Comparison of ENCODE assay signal across 26 cellular contexts in the genomic region with DNA sequence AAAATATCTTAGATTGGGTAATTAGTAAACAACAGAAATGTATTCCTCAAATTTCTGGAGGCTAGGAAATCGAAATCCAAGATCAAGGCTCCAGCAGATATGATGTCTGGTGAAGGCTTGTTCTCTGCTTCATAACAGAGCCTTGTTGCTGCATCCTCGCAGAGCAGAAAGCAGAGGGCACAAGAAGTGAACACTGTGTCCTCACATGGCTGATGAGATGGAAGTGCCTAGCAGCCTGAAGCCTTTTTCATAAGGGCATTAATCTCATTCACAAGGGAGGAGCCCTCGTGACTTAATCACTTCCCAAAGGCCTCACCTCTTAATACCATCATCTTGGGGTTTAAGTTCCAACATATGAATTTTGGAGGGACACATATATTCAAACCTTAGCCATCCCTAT.
A peak's percentile ranks its signal among the peaks of the same experiment; 100 is the strongest.
DNase-seq lines count a peak whose midpoint lies in the region; ATAC-seq and TF ChIP-seq lines count a peak whose summit lies in the region.
"Had no signal": no experiment of that assay in that cellular context is flagged by ENCODE, and none has a peak within 500 bp of the region (broad histone marks: within the 10 kb centered on the region; RNA-seq: fewer than 3 reads in every experiment).

No MANE protein-coding gene starts in this region.

- H3K79me2 ChIP-seq in GM23338 (replicated peaks; ENCODE audit: insufficient read depth), result no peaks in the 10 kb centered on the region

- no peaks in the 10 kb centered on the region for H3K27me3 Mint-ChIP-seq in GM23338 (ENCODE audit: insufficient read depth, low read depth, poor library complexity)
- H3K27me3 Mint-ChIP-seq: CD4-positive, CD25-positive, alpha-beta regulatory T cell had no signal

- no peaks in the 10 kb centered on the region for H3F3A ChIP-seq in GM23338 (replicated peaks; ENCODE audit: low read depth)

- H3K27me3 ChIP-seq in GM23338 (ENCODE audit: insufficient read depth) (no peaks in the 10 kb centered on the region), WERI-Rb-1 (ENCODE audit: insufficient read depth, low read depth, severe bottlenecking) (no peaks in the 10 kb centered on the region), foreskin keratinocyte (no peaks in the 10 kb centered on the region)
- H3K27me3 ChIP-seq: BE2C, BLaER1 had no signal

- no peaks in the 10 kb centered on the region for H3K4me1 ChIP-seq in GM23338 (ENCODE audit: insufficient read depth)
- H3K4me1 ChIP-seq in foreskin keratinocyte, result no peaks in the 10 kb centered on the region
- H3K4me1 ChIP-seq: A549, BE2C, BLaER1 had no signal

- H3K36me3 Mint-ChIP-seq in GM23338 (ENCODE audit: low read depth), result no peaks in the 10 kb centered on the region
- H3K36me3 Mint-ChIP-seq: CD14-positive monocyte; CD4-positive, alpha-beta memory T cell; CD4-positive, CD25-positive, alpha-beta regulatory T cell; CD8-positive, alpha-beta memory T cell had no signal

- TF ChIP-seq CTCF in GM23338 (conservative IDR thresholded peaks at IDR 0.05; ENCODE audit: low read depth in 2 of 2) (no peak), WERI-Rb-1 (IDR thresholded peaks at IDR 0.05; ENCODE audit: low read depth, low read length) (no peak), foreskin keratinocyte (conservative IDR thresholded peaks at IDR 0.05) (no peak)

- H3K9me3 Mint-ChIP-seq in GM23338, result no peaks in the 10 kb centered on the region

- H3K27ac ChIP-seq in GM23338 (ENCODE audit: low read depth) (peak overlapping the region; percentile 22; the same call in 1 of the 2 replicates), WERI-Rb-1 (no peak overlapping the region), foreskin keratinocyte (no peak overlapping the region)
- H3K27ac ChIP-seq: 22Rv1, A549, BLaER1 had no signal

- H2AFZ ChIP-seq in GM23338, result peak overlapping the region; percentile 89; the same call in 1 of the 2 replicates

- no peaks in the 10 kb centered on the region for H4K20me1 ChIP-seq in GM23338 (replicated peaks; ENCODE audit: insufficient read depth)
- H4K20me1 ChIP-seq: BLaER1 had no signal

- DNase-seq in GM23338 (ENCODE audit: low spot score) (no peak), NCI-H82 treated with DMSO at 0.1 percent for 48 hours (lab: John Stamatoyannopoulos, UW; ENCODE audit: unreplicated experiment) (peak; percentile 47), WERI-Rb-1 (peak; percentile 20), foreskin melanocyte (peak; percentile 55), foreskin keratinocyte (no peak), AG20443 (ENCODE audit: low spot score) (no peak)
- DNase-seq in activated CD4-positive, CD25-positive, alpha-beta regulatory T cell (lab: John Stamatoyannopoulos, UW), result no peak
- DNase-seq in activated effector memory CD4-positive, alpha-beta T cell treated with anti-CD3 and anti-CD28 coated beads, Interleukin-2, amount 50 U/mL, for 16 hours, result no peak
- DNase-seq: BE2C; C1 segment of cervical spinal cord; CD4-positive, alpha-beta memory T cell; CD4-positive, CD25-positive, alpha-beta regulatory T cell; CD8-positive, alpha-beta memory T cell; COR-L47; DMS 273 treated with DMSO at 0.1 percent for 48 hours; DMS153; DMS53; DMS79; DND-41; EL; GDM1 had no signal

- H3K4me2 ChIP-seq in GM23338, result no peak overlapping the region
- H3K4me2 ChIP-seq: A549, BLaER1 had no signal

- H3K4me1 Mint-ChIP-seq in GM23338, result no peaks in the 10 kb centered on the region; the same call in 2 of the 3 replicates
- H3K4me1 Mint-ChIP-seq: CD14-positive monocyte; CD4-positive, alpha-beta memory T cell; CD4-positive, CD25-positive, alpha-beta regulatory T cell; CD8-positive, alpha-beta memory T cell had no signal

- H3K9me2 ChIP-seq in GM23338 (ENCODE audit: insufficient read depth), result no peaks in the 10 kb centered on the region

- no peaks in the 10 kb centered on the region for H3K9me3 ChIP-seq in WERI-Rb-1 (ENCODE audit: severe bottlenecking)
- H3K9me3 ChIP-seq: A549, BE2C, BLaER1 had no signal

- ATAC-seq in GM23338 (no peak), foreskin keratinocyte (no peak)
- ATAC-seq: A549, GM12878 had no signal

- H3K27ac Mint-ChIP-seq in GM23338, result no peak overlapping the region
- H3K27ac Mint-ChIP-seq: CD14-positive monocyte; CD4-positive, alpha-beta memory T cell; CD4-positive, CD25-positive, alpha-beta regulatory T cell; CD8-positive, alpha-beta memory T cell had no signal

- H3K36me3 ChIP-seq in GM23338 (ENCODE audit: insufficient read depth) (no peaks in the 10 kb centered on the region), WERI-Rb-1 (no peaks in the 10 kb centered on the region)
- H3K36me3 ChIP-seq: BE2C, BLaER1 had no signal

- H3K4me3 ChIP-seq in GM23338, result no peak overlapping the region
- no peak overlapping the region for H3K4me3 ChIP-seq in WERI-Rb-1 (ENCODE audit: low read depth, low read length)
- H3K4me3 ChIP-seq: A549, BLaER1, GM12878 had no signal

- H3K4me3 Mint-ChIP-seq in GM23338, result no peak overlapping the region
- H3K4me3 Mint-ChIP-seq: CD14-positive monocyte; CD4-positive, alpha-beta memory T cell; CD4-positive, CD25-positive, alpha-beta regulatory T cell; CD8-positive, alpha-beta memory T cell had no signal

TF ChIP-seq in GM23338, 12 proteins besides CTCF, POLR2A, EP300 and RAD21 (continues in another document):
- TF ChIP-seq POLR2AphosphoS5 (IDR thresholded peaks at IDR 0.05; ENCODE audit: low read depth), result no peak
- no peak for TF ChIP-seq STAT1 (IDR thresholded peaks at IDR 0.05; ENCODE audit: unreplicated experiment)
- no peak for TF ChIP-seq JUNB (IDR thresholded peaks at IDR 0.05; ENCODE audit: unreplicated experiment)
- TF ChIP-seq, protein P1, sequence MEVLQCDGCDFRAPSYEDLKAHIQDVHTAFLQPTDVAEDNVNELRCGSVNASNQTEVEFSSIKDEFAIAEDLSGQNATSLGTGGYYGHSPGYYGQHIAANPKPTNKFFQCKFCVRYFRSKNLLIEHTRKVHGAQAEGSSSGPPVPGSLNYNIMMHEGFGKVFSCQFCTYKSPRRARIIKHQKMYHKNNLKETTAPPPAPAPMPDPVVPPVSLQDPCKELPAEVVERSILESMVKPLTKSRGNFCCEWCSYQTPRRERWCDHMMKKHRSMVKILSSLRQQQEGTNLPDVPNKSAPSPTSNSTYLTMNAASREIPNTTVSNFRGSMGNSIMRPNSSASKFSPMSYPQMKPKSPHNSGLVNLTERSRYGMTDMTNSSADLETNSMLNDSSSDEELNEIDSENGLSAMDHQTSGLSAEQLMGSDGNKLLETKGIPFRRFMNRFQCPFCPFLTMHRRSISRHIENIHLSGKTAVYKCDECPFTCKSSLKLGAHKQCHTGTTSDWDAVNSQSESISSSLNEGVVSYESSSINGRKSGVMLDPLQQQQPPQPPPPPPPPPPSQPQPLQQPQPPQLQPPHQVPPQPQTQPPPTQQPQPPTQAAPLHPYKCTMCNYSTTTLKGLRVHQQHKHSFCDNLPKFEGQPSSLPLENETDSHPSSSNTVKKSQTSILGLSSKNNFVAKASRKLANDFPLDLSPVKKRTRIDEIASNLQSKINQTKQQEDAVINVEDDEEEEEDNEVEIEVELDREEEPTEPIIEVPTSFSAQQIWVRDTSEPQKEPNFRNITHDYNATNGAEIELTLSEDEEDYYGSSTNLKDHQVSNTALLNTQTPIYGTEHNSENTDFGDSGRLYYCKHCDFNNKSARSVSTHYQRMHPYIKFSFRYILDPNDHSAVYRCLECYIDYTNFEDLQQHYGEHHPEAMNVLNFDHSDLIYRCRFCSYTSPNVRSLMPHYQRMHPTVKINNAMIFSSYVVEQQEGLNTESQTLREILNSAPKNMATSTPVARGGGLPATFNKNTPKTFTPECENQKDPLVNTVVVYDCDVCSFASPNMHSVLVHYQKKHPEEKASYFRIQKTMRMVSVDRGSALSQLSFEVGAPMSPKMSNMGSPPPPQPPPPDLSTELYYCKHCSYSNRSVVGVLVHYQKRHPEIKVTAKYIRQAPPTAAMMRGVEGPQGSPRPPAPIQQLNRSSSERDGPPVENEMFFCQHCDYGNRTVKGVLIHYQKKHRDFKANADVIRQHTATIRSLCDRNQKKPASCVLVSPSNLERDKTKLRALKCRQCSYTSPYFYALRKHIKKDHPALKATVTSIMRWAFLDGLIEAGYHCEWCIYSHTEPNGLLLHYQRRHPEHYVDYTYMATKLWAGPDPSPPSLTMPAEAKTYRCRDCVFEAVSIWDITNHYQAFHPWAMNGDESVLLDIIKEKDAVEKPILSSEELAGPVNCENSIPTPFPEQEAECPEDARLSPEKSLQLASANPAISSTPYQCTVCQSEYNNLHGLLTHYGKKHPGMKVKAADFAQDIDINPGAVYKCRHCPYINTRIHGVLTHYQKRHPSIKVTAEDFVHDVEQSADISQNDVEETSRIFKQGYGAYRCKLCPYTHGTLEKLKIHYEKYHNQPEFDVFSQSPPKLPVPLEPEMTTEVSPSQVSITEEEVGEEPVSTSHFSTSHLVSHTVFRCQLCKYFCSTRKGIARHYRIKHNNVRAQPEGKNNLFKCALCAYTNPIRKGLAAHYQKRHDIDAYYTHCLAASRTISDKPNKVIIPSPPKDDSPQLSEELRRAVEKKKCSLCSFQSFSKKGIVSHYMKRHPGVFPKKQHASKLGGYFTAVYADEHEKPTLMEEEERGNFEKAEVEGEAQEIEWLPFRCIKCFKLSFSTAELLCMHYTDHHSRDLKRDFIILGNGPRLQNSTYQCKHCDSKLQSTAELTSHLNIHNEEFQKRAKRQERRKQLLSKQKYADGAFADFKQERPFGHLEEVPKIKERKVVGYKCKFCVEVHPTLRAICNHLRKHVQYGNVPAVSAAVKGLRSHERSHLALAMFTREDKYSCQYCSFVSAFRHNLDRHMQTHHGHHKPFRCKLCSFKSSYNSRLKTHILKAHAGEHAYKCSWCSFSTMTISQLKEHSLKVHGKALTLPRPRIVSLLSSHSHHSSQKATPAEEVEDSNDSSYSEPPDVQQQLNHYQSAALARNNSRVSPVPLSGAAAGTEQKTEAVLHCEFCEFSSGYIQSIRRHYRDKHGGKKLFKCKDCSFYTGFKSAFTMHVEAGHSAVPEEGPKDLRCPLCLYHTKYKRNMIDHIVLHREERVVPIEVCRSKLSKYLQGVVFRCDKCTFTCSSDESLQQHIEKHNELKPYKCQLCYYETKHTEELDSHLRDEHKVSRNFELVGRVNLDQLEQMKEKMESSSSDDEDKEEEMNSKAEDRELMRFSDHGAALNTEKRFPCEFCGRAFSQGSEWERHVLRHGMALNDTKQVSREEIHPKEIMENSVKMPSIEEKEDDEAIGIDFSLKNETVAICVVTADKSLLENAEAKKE (CRISPR knock-in tag; IDR thresholded peaks at IDR 0.05), result no peak
- TF ChIP-seq, protein P2, sequence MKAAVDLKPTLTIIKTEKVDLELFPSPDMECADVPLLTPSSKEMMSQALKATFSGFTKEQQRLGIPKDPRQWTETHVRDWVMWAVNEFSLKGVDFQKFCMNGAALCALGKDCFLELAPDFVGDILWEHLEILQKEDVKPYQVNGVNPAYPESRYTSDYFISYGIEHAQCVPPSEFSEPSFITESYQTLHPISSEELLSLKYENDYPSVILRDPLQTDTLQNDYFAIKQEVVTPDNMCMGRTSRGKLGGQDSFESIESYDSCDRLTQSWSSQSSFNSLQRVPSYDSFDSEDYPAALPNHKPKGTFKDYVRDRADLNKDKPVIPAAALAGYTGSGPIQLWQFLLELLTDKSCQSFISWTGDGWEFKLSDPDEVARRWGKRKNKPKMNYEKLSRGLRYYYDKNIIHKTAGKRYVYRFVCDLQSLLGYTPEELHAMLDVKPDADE (IDR thresholded peaks at IDR 0.05), result no peak
- TF ChIP-seq NANOG (IDR thresholded peaks at IDR 0.05; ENCODE audit: borderline replicate concordance), result no peak
- TF ChIP-seq EZH2 (IDR thresholded peaks at IDR 0.05; ENCODE audit: low read depth, unreplicated experiment), result no peak
- TF ChIP-seq ZNF114 (CRISPR knock-in tag; IDR thresholded peaks at IDR 0.05), result no peak

Comparison
In these comparisons a context has a peak if more than half of its experiments do, and no peak if none do; other contexts are left out.
1. DNase-seq: peak in NCI-H82 treated with DMSO at 0.1 percent for 48 hours (single experiment), WERI-Rb-1 (single experiment) and foreskin melanocyte (single experiment); none in GM23338 (single experiment), activated CD4-positive, CD25-positive, alpha-beta regulatory T cell (0 of 4), foreskin keratinocyte (0 of 2), AG20443 (single experiment) and activated effector memory CD4-positive, alpha-beta T cell treated with anti-CD3 and anti-CD28 coated beads, Interleukin-2, amount 50 U/mL, for 16 hours (single experiment).